14 cellular contexts compared by ENCODE assay signal in genomic region chr6:56656466-56656865, GRCh38.
"Had no signal": no experiment of that assay in that cellular context is flagged by ENCODE, and none has a peak within 500 bp of the region (broad histone marks: within the 10 kb centered on the region; RNA-seq: fewer than 3 reads in every experiment).

No MANE protein-coding gene starts in this region.

- ATAC-seq: activated T-helper 17 cell treated with anti-CD3 and anti-CD28 coated beads, Interleukin-2, amount 50 U/mL, for 72 hours; T-cell had no signal

- FAIRE-seq: astrocyte, colon, urothelium cell line had no signal

- H3K27ac ChIP-seq: cardiac muscle cell had no signal

- DNase-seq: activated B cell treated with CpG ODN at 0.5 μM for 24 hours; activated CD4-positive, alpha-beta T cell treated with anti-CD3 and anti-CD28 coated beads, Interleukin-2, amount 10 ng/mL, durations not matched to agents 7 days and 5 days; activated CD8-positive, alpha-beta memory T cell treated with anti-CD3 and anti-CD28 coated beads for 24 hours; activated naive CD4-positive, alpha-beta T cell treated with anti-CD3 and anti-CD28 coated beads for 36 hours; activated T-cell treated with anti-CD3 and anti-CD28 coated beads for 4 hours; effector CD4-positive, alpha-beta T cell; stimulated activated CD4-positive, alpha-beta T cell treated with anti-CD3 and anti-CD28 coated beads, Interleukin-4, amount 100 ng/mL, for 24 hours; T-cell; T1000 had no signal

- H3K36me3 ChIP-seq: cardiac muscle cell had no signal

- H3K27me3 ChIP-seq: cardiac muscle cell had no signal

- H3K4me3 ChIP-seq: cardiac muscle cell had no signal
